8 cellular contexts compared by ENCODE assay signal in the genomic region with DNA sequence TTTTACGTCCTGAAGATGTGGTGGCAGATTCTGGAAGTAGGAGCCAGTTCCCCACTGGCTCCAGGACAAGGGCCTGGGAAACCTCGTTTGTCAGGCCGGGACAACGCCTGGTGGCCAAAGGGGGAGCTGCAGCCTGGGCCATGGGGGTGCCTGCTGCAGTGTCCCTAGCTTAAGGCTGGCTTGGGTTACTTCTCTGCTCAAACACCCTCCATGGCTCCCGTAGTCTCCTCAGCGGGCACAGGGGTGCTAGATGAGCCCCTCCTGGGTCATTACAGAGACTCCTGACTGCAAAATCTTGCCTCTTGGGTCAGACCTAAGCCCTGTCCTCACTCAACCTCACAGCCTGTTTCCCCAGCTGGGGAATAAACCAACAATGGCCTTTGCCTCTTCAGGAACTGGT. TPM values are rescaled to one million over a fixed set of nuclear protein-coding genes. Genes with fewer than 3 reads are reported as not detected.
DNase-seq lines count a peak whose midpoint lies in the region; ATAC-seq and TF ChIP-seq lines count a peak whose summit lies in the region.

No MANE protein-coding gene starts in this region.

- peak; percentile 72 for TF ChIP-seq CTCF in BJ (IDR thresholded peaks at IDR 0.05; ENCODE audit: insufficient read depth, low read depth, low read length)
- peak; percentile 44 for TF ChIP-seq CTCF in activated CD8-positive, alpha-beta T cell treated with anti-CD3 and anti-CD28 coated beads for 36 hours (IDR thresholded peaks at IDR 0.05)
- peak; percentile 45 to 73 for TF ChIP-seq CTCF in left lung (IDR thresholded peaks at IDR 0.05)

- H3K36me3 ChIP-seq in BJ (ENCODE audit: control insufficient read depth, insufficient read depth, low read length), result no peaks in the 10 kb centered on the region
- no peaks in the 10 kb centered on the region for H3K36me3 ChIP-seq in H7 (replicated peaks; ENCODE audit: control insufficient read depth, insufficient read depth, low read length)
- no peaks in the 10 kb centered on the region for H3K36me3 ChIP-seq in left lung

- no peaks in the 10 kb centered on the region for H3K4me1 Mint-ChIP-seq in activated CD8-positive, alpha-beta T cell treated with anti-CD3 and anti-CD28 coated beads for 36 hours (ENCODE audit: low read depth)

- no peaks in the 10 kb centered on the region for H3K27me3 Mint-ChIP-seq in activated CD8-positive, alpha-beta T cell treated with anti-CD3 and anti-CD28 coated beads for 36 hours

- H3K36me3 Mint-ChIP-seq in activated CD8-positive, alpha-beta T cell treated with anti-CD3 and anti-CD28 coated beads for 36 hours (ENCODE audit: low read depth), result no peaks in the 10 kb centered on the region

- DNase-seq in BJ (ENCODE audit: low read depth), result no peak
- peak; percentile 95 for DNase-seq in H7
- peak; percentile 47 for DNase-seq in activated CD8-positive, alpha-beta T cell treated with anti-CD3 and anti-CD28 coated beads for 36 hours
- no peak for DNase-seq in left lung
- DNase-seq in DMS79 (lab: John Stamatoyannopoulos, UW), result no peak

- intact Hi-C loops in activated CD8-positive, alpha-beta T cell treated with anti-CD3 and anti-CD28 coated beads for 36 hours (cut with micrococcal nuclease), result no loop called here
- intact Hi-C loops in left lung (cut with DNase I), result no loop called here

- H3K4me1 ChIP-seq in left lung, result no peaks in the 10 kb centered on the region

- no peak overlapping the region for H3K4me3 Mint-ChIP-seq in activated CD8-positive, alpha-beta T cell treated with anti-CD3 and anti-CD28 coated beads for 36 hours

- no peak overlapping the region for H3K27ac ChIP-seq in left lung

- H3K27me3 ChIP-seq in BJ (ENCODE audit: control insufficient read depth, insufficient read depth, low read length) (no peaks in the 10 kb centered on the region; the same call in 1 of the 2 replicates), H7 (ENCODE audit: control insufficient read depth, insufficient read depth, low read length) (no peaks in the 10 kb centered on the region), left lung (peaks cover 0 to 44% of the 10 kb centered on the region in 2 donors)

- peaks cover 2% of the 10 kb centered on the region for H3K9me3 Mint-ChIP-seq in activated CD8-positive, alpha-beta T cell treated with anti-CD3 and anti-CD28 coated beads for 36 hours

- ATAC-seq in activated CD8-positive, alpha-beta T cell treated with anti-CD3 and anti-CD28 coated beads for 36 hours, result peak; percentile 61
- ATAC-seq in left lung (no peak), HG03039 (IDR thresholded peaks at IDR 0.05; ENCODE audit: unreplicated experiment) (no peak), GM21367 (IDR thresholded peaks at IDR 0.05; ENCODE audit: unreplicated experiment) (no peak), HG03196 (IDR thresholded peaks at IDR 0.05; ENCODE audit: unreplicated experiment) (no peak)

- POLR2A ChIA-PET in BJ (lab: Charles Lee), result no interaction called here
- POLR2A ChIA-PET in activated CD8-positive, alpha-beta T cell treated with anti-CD3 and anti-CD28 coated beads for 36 hours (lab: Charles Lee), result no interaction called here

- peaks cover 0 to 2% of the 10 kb centered on the region in 2 donors for H3K9me3 ChIP-seq in left lung

- no peak overlapping the region for H3K4me3 ChIP-seq in BJ (ENCODE audit: low read depth, low read length)
- no peak overlapping the region for H3K4me3 ChIP-seq in H7 (ENCODE audit: insufficient read depth, low read depth, low read length)
- H3K4me3 ChIP-seq in left lung, result no peak overlapping the region

- CTCF ChIA-PET in BJ (lab: Yijun Ruan, JAX), result interaction anchor here (0.6 to 8.0 kb wide), 14 partner anchors 9 to 91 kb away, joined by 3 to 103 read pairs (median 8); partner anchors contain the start of genes CILP2, GMIP, PBX4 and YJEFN3
- CTCF ChIA-PET in activated CD8-positive, alpha-beta T cell treated with anti-CD3 and anti-CD28 coated beads for 36 hours (lab: Charles Lee), result interaction anchor here (0.8 to 9.0 kb wide), 20 partner anchors 9 to 365 kb away, joined by 3 to 111 read pairs (median 6); partner anchors contain the start of gene LPAR2

- no peak overlapping the region for H3K27ac Mint-ChIP-seq in activated CD8-positive, alpha-beta T cell treated with anti-CD3 and anti-CD28 coated beads for 36 hours

RNA-seq across cellular contexts. Expression of gene CILP2, which starts 14.7 kb away (rescaled TPM):
- polyA plus RNA-seq in BJ (2011; rRNA removed), result 0.39 and 0.77 TPM in 2 replicates
- 0.19 and 0.21 TPM in 2 replicates for polyA minus RNA-seq in BJ (2011; rRNA and poly(A)+ RNA removed)
- total RNA-seq in H7 (2014; rRNA removed; shearing (Covaris generic)), result 4.4 and 7.0 TPM in 2 replicates
- total RNA-seq in activated CD8-positive, alpha-beta T cell treated with anti-CD3 and anti-CD28 coated beads for 36 hours, result under 1 TPM; 0.31 to 0.32 TPM
- 10 to 100 TPM in 1 of 2 donors, under 1 TPM in 1; 0.31 to 17.8 TPM for total RNA-seq in left lung

RNA-seq across cellular contexts. Expression of gene YJEFN3, which starts 24.1 kb away (rescaled TPM):
- polyA plus RNA-seq in BJ (2011; rRNA removed), result 0.94 and 1.1 TPM in 2 replicates
- 0.57 and 0.77 TPM in 2 replicates for polyA minus RNA-seq in BJ (2011; rRNA and poly(A)+ RNA removed)
- 0.74 and 1.2 TPM in 2 replicates for total RNA-seq in H7 (2014; rRNA removed; shearing (Covaris generic))
- 1 to 10 TPM; 7.4 to 8.1 TPM for total RNA-seq in activated CD8-positive, alpha-beta T cell treated with anti-CD3 and anti-CD28 coated beads for 36 hours
- total RNA-seq in left lung, result 1 to 10 TPM; 2.7 to 3.5 TPM

RNA-seq across cellular contexts. Expression of gene NDUFA13, which starts 36.8 kb away (rescaled TPM):
- polyA plus RNA-seq in BJ (2011; rRNA removed), result 495 and 597 TPM in 2 replicates
- polyA minus RNA-seq in BJ (2011; rRNA and poly(A)+ RNA removed), result 62.5 and 108 TPM in 2 replicates
- total RNA-seq in H7 (2014; rRNA removed; shearing (Covaris generic)), result 249 and 291 TPM in 2 replicates
- 100 to 1,000 TPM; 298 to 310 TPM for total RNA-seq in activated CD8-positive, alpha-beta T cell treated with anti-CD3 and anti-CD28 coated beads for 36 hours
- total RNA-seq in left lung, result 100 to 1,000 TPM; 246 to 303 TPM

RNA-seq across cellular contexts. Expression of gene TSSK6, which starts 37.5 kb away (rescaled TPM):
- polyA plus RNA-seq in BJ (2011; rRNA removed), result 0.98 and 1.7 TPM in 2 replicates
- 0.15 and 0.57 TPM in 2 replicates for polyA minus RNA-seq in BJ (2011; rRNA and poly(A)+ RNA removed)
- 4.7 and 9.8 TPM in 2 replicates for total RNA-seq in H7 (2014; rRNA removed; shearing (Covaris generic))
- 1 to 10 TPM; 3.4 to 4.9 TPM for total RNA-seq in activated CD8-positive, alpha-beta T cell treated with anti-CD3 and anti-CD28 coated beads for 36 hours
- 1 to 10 TPM; 1.3 to 1.4 TPM for total RNA-seq in left lung

Comparison
In these comparisons a context has a peak if more than half of its experiments do, and no peak if none do; other contexts are left out.
1. DNase-seq: peak in H7 (single experiment) and activated CD8-positive, alpha-beta T cell treated with anti-CD3 and anti-CD28 coated beads for 36 hours (single experiment); none in BJ (single experiment), left lung (0 of 2) and DMS79 (single experiment).
2. Peak in every context shown above with its lines, with median percentiles within 50 percentile points of each other: CTCF ChIP-seq.